ENCODE assay signal across 15 cellular contexts in genomic region chr9:118268046-118268445, GRCh38.
DNase-seq lines count a peak whose midpoint lies in the region.
"Had no signal": no experiment of that assay in that cellular context is flagged by ENCODE, and none has a peak within 500 bp of the region (broad histone marks: within the 10 kb centered on the region; RNA-seq: fewer than 3 reads in every experiment).

No MANE protein-coding gene starts in this region.

- DNase-seq in NCI-H2107 treated with DMSO at 0.1 percent for 48 hours (lab: John Stamatoyannopoulos, UW; ENCODE audit: unreplicated experiment): peak; percentile 2
- DNase-seq in NCI-H2107 (lab: John Stamatoyannopoulos, UW): no peak
- peak; percentile 73 for DNase-seq in NCI-H1436 (lab: John Stamatoyannopoulos, UW)
- peak; percentile 32 for DNase-seq in NCI-H2227 treated with DMSO at 0.1 percent for 48 hours (lab: John Stamatoyannopoulos, UW)
- DNase-seq in caudate nucleus (lab: John Stamatoyannopoulos, UW): peak in 38 of 61 donors; percentile 0 to 84 (median 14)
- no peak for DNase-seq in NCI-H446 (lab: John Stamatoyannopoulos, UW)
- no peak for DNase-seq in activated effector memory CD4-positive, alpha-beta T cell treated with anti-CD3 and anti-CD28 coated beads, Interleukin-2, amount 50 U/mL, for 16 hours
- no peak for DNase-seq in occipital lobe (lab: John Stamatoyannopoulos, UW)
- DNase-seq: ACHN; BE2C; C1 segment of cervical spinal cord; Caco-2; CD4-positive, CD25-positive, alpha-beta regulatory T cell; CD8-positive, alpha-beta memory T cell; GM23248 had no signal

- peak overlapping the region; percentile 20 for H3K27ac ChIP-seq in caudate nucleus (ENCODE audit: low read depth, low read length)
- H3K27ac ChIP-seq: GM23248 had no signal

Comparison
In these comparisons a context has a peak if more than half of its experiments do, and no peak if none do; other contexts are left out.
1. DNase-seq: peak in NCI-H2107 treated with DMSO at 0.1 percent for 48 hours (single experiment), NCI-H1436 (single experiment), NCI-H2227 treated with DMSO at 0.1 percent for 48 hours (single experiment) and caudate nucleus (38 of 61); none in NCI-H2107 (single experiment), NCI-H446 (0 of 2), activated effector memory CD4-positive, alpha-beta T cell treated with anti-CD3 and anti-CD28 coated beads, Interleukin-2, amount 50 U/mL, for 16 hours (single experiment) and occipital lobe (single experiment).